1 cellular context compared by ENCODE assay signal in the genomic region with DNA sequence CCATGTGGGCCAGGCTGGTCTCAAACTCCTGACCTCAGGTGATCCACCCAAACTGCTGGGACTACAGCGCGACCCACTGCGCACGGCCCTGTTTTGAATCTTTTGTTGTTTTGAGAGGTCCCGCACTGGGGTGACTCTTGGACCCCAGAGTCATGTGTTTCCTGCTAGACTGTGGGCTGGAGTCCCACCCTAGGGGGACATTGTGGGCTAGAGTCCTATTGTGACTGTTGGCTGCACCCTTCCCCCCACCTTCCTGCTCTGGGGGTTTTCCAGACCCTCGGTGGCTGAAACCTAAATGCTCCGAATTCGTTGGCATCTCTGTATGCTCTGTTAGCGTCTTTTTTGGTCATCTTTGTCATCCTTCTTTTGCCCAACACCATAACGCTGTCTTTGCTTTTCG.
TF ChIP-seq lines count a peak whose summit lies in the region.

No MANE protein-coding gene starts in this region.

TF ChIP-seq in GM12878, 131 proteins besides CTCF, POLR2A, EP300 and RAD21:
- TF ChIP-seq RELA (IDR thresholded peaks at IDR 0.05; ENCODE audit: borderline replicate concordance, partially characterized antibody) (peak; percentile 80), SIX5 (IDR thresholded peaks at IDR 0.05; ENCODE audit: low read depth, low read length, severe bottlenecking) (no peak), IKZF2 (IDR thresholded peaks at IDR 0.05) (peak in 1 of 2 experiments; percentile 36; a peak in 1 of 4 replicates), YBX1 (IDR thresholded peaks at IDR 0.05) (no peak), HDAC6 (IDR thresholded peaks at IDR 0.05; ENCODE audit: unreplicated experiment) (no peak), DPF2 (IDR thresholded peaks at IDR 0.05) (peak; percentile 46), RUNX3 (IDR thresholded peaks at IDR 0.05; ENCODE audit: low read length) (peak; percentile 50), ZSCAN29 (IDR thresholded peaks at IDR 0.05) (peak; percentile 59; the same call in 1 of the 2 replicates), CHD2 (IDR thresholded peaks at IDR 0.05; ENCODE audit: borderline replicate concordance, low read depth, low read length) (0 out of 2 replicates have a peak, but pooled peaks have one; percentile 40), PAX5 (IDR thresholded peaks at IDR 0.05; ENCODE audit: borderline replicate concordance, low read depth, low read length) (0 out of 2 replicates have a peak, but pooled peaks have one; percentile 26), MTA2 (IDR thresholded peaks at IDR 0.05; ENCODE audit: low read depth) (0 out of 2 replicates have a peak, but pooled peaks have one; percentile 15), KLF5 (IDR thresholded peaks at IDR 0.05; ENCODE audit: partially characterized antibody) (peak; percentile 33), NR2F1 (conservative IDR thresholded peaks at IDR 0.05) (peak; percentile 70), FOXM1 (IDR thresholded peaks at IDR 0.05; ENCODE audit: low read depth, low read length) (no peak), IKZF1 (conservative IDR thresholded peaks at IDR 0.05) (peak; percentile 38; the same call in 1 of the 2 replicates)
- TF ChIP-seq, protein P1, sequence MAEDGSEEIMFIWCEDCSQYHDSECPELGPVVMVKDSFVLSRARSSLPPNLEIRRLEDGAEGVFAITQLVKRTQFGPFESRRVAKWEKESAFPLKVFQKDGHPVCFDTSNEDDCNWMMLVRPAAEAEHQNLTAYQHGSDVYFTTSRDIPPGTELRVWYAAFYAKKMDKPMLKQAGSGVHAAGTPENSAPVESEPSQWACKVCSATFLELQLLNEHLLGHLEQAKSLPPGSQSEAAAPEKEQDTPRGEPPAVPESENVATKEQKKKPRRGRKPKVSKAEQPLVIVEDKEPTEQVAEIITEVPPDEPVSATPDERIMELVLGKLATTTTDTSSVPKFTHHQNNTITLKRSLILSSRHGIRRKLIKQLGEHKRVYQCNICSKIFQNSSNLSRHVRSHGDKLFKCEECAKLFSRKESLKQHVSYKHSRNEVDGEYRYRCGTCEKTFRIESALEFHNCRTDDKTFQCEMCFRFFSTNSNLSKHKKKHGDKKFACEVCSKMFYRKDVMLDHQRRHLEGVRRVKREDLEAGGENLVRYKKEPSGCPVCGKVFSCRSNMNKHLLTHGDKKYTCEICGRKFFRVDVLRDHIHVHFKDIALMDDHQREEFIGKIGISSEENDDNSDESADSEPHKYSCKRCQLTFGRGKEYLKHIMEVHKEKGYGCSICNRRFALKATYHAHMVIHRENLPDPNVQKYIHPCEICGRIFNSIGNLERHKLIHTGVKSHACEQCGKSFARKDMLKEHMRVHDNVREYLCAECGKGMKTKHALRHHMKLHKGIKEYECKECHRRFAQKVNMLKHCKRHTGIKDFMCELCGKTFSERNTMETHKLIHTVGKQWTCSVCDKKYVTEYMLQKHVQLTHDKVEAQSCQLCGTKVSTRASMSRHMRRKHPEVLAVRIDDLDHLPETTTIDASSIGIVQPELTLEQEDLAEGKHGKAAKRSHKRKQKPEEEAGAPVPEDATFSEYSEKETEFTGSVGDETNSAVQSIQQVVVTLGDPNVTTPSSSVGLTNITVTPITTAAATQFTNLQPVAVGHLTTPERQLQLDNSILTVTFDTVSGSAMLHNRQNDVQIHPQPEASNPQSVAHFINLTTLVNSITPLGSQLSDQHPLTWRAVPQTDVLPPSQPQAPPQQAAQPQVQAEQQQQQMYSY (CRISPR knock-in tag; IDR thresholded peaks at IDR 0.05), result no peak
- TF ChIP-seq, protein P2, sequence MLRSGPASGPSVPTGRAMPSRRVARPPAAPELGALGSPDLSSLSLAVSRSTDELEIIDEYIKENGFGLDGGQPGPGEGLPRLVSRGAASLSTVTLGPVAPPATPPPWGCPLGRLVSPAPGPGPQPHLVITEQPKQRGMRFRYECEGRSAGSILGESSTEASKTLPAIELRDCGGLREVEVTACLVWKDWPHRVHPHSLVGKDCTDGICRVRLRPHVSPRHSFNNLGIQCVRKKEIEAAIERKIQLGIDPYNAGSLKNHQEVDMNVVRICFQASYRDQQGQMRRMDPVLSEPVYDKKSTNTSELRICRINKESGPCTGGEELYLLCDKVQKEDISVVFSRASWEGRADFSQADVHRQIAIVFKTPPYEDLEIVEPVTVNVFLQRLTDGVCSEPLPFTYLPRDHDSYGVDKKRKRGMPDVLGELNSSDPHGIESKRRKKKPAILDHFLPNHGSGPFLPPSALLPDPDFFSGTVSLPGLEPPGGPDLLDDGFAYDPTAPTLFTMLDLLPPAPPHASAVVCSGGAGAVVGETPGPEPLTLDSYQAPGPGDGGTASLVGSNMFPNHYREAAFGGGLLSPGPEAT (IDR thresholded peaks at IDR 0.05; ENCODE audit: low read depth), result peak; percentile 43; the same call in 1 of the 2 replicates
- TF ChIP-seq, protein P3, sequence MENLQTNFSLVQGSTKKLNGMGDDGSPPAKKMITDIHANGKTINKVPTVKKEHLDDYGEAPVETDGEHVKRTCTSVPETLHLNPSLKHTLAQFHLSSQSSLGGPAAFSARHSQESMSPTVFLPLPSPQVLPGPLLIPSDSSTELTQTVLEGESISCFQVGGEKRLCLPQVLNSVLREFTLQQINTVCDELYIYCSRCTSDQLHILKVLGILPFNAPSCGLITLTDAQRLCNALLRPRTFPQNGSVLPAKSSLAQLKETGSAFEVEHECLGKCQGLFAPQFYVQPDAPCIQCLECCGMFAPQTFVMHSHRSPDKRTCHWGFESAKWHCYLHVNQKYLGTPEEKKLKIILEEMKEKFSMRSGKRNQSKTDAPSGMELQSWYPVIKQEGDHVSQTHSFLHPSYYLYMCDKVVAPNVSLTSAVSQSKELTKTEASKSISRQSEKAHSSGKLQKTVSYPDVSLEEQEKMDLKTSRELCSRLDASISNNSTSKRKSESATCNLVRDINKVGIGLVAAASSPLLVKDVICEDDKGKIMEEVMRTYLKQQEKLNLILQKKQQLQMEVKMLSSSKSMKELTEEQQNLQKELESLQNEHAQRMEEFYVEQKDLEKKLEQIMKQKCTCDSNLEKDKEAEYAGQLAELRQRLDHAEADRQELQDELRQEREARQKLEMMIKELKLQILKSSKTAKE (IDR thresholded peaks at IDR 0.05; ENCODE audit: low read depth, poor library complexity, severe bottlenecking), result peak; percentile 83
